Comparison of ENCODE assay signal across 9 cellular contexts in the genomic region with DNA sequence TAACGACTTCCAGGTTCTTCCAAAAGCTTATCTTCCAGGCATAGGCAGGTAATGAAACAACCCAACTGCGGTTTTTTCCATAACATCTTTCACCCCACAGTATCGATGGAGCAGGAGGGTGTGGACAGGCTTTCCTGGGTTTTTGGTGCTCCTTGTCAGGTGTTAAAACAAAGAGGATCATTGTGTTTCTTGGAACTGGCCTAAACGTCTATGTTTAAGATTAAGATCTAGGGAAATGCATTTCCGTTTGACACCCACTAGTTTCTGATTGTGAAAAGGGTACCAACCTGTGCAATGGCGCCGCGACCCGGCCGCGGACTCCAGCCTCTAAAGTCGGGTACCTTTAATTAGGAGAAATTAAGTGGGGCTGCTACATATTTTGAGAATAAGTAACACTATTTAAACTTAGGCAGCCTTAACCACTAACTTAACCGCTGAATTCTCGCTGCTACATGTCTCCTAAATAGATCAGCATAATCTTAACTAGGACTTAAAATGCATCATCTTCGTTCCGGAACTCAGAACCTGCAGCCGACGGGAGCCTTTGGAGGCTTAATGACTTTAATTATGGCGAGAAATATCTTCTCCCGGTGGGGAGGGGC. TPM values are rescaled to one million over a fixed set of nuclear protein-coding genes. Genes with fewer than 3 reads are reported as not detected.
DNase-seq lines count a peak whose midpoint lies in the region; ATAC-seq and TF ChIP-seq lines count a peak whose summit lies in the region.
"Had no signal": no experiment of that assay in that cellular context is flagged by ENCODE, and none has a peak within 500 bp of the region (broad histone marks: within the 10 kb centered on the region; RNA-seq: fewer than 3 reads in every experiment).

No MANE protein-coding gene starts in this region.

- H3K4me3 ChIP-seq in CD4-positive, alpha-beta memory T cell (ENCODE audit: low read length in 2 of 2): no peak overlapping the region
- H3K4me3 ChIP-seq in PC-3 (ENCODE audit: low read length) (peak overlapping the region; percentile 72), epithelial cell of proximal tubule (ENCODE audit: low read depth, low read length) (peak overlapping the region; percentile 43), ovary (peak overlapping the region; percentile 40)

- peak overlapping the region; percentile 97 for H3K4me2 ChIP-seq in PC-3 (ENCODE audit: low read length)

- CTCF ChIA-PET in CD4-positive, alpha-beta memory T cell (lab: Charles Lee; ENCODE audit: partially characterized antibody): interaction anchor here (1.9 kb wide), 1 partner anchor 10 kb away, joined by 11 read pairs; no protein-coding TSS in a partner anchor
- CTCF ChIA-PET in PC-3 (lab: Charles Lee): no interaction called here

- H3K27ac ChIP-seq in CD4-positive, alpha-beta memory T cell (ENCODE audit: low read depth, low read length): no peak overlapping the region
- H3K27ac ChIP-seq in PC-3 (ENCODE audit: low read length) (peak overlapping the region; percentile 86), ovary (peak overlapping the region; percentile 63 to 70)

- BruUV-seq in PC-3 (replicated peaks; lab: Mats Ljungman, UMichigan): no TSS peak

- in situ Hi-C loops in G401 (cut with HindIII; ENCODE audit: low sequenced_read_pairs): no loop called here

- DNase-seq in CD4-positive, alpha-beta memory T cell: no peak
- DNase-seq in PC-3 (peak; percentile 26), epithelial cell of proximal tubule (ENCODE audit: low read depth) (no peak), ovary (no peak), putamen (ENCODE audit: low spot score) (no peak), G401 (ENCODE audit: low spot score) (no peak)

- TF ChIP-seq CTCF in PC-3 (conservative IDR thresholded peaks at IDR 0.05; ENCODE audit: low read depth, low read length) (no peak), epithelial cell of proximal tubule (conservative IDR thresholded peaks at IDR 0.05; ENCODE audit: low read depth, low read length) (peak; percentile 34), ovary (IDR thresholded peaks at IDR 0.05) (no peak)

- H3K27ac Mint-ChIP-seq in CD4-positive, alpha-beta memory T cell: no peak overlapping the region

- H3K9me2 ChIP-seq in PC-3 (replicated peaks; ENCODE audit: low read length): no peaks in the 10 kb centered on the region

- WGBS in ovary, 3 donors: 18 to 22% (median 21%) methylated on average over 20 of the region's 20 CpGs

- POLR2A ChIA-PET in CD4-positive, alpha-beta memory T cell (lab: Charles Lee; ENCODE audit: partially characterized antibody): no interaction called here
- POLR2A ChIA-PET in PC-3 (lab: Charles Lee; ENCODE audit: unreplicated experiment): no interaction called here

- peaks cover 26 to 33% of the 10 kb centered on the region in 2 donors for H3K27me3 Mint-ChIP-seq in CD4-positive, alpha-beta memory T cell

- H3K4me3 Mint-ChIP-seq in CD4-positive, alpha-beta memory T cell: peak overlapping the region in 6 of 8 donors; percentile 21 to 77 (median 64)

- H3K9me3 Mint-ChIP-seq in CD4-positive, alpha-beta memory T cell: no peaks in the 10 kb centered on the region

- no peaks in the 10 kb centered on the region for H4K20me1 ChIP-seq in PC-3 (ENCODE audit: low read length)

- H3K36me3 ChIP-seq in CD4-positive, alpha-beta memory T cell (ENCODE audit: insufficient read depth, low read length): no peaks in the 10 kb centered on the region
- H3K36me3 ChIP-seq in PC-3 (ENCODE audit: low read depth, low read length): no peaks in the 10 kb centered on the region
- H3K36me3 ChIP-seq in ovary: no peaks in the 10 kb centered on the region

- TF ChIP-seq POLR2A in ovary (IDR thresholded peaks at IDR 0.05): no peak

- ATAC-seq in PC-3: peak; percentile 16
- no peak for ATAC-seq in HG03135 (IDR thresholded peaks at IDR 0.05; ENCODE audit: unreplicated experiment)
- no peak for ATAC-seq in GM18519 (IDR thresholded peaks at IDR 0.05; ENCODE audit: low FRiP score, unreplicated experiment)

- peaks cover 11% of the 10 kb centered on the region for H3K4me1 ChIP-seq in CD4-positive, alpha-beta memory T cell (ENCODE audit: insufficient read depth, low read length)
- H3K4me1 ChIP-seq in PC-3 (ENCODE audit: insufficient read depth, low read length) (peaks cover 30% of the 10 kb centered on the region), ovary (ENCODE audit: insufficient read depth) (peaks cover 14% of the 10 kb centered on the region)

- peak overlapping the region; percentile 65 for H3K9ac ChIP-seq in PC-3 (ENCODE audit: low read length)

- peak overlapping the region; percentile 82 for H2AFZ ChIP-seq in PC-3 (ENCODE audit: low read length)

- H3K27me3 ChIP-seq in CD4-positive, alpha-beta memory T cell (ENCODE audit: insufficient read depth, low read length): peaks cover 17% of the 10 kb centered on the region
- H3K27me3 ChIP-seq in PC-3 (ENCODE audit: low read length): no peaks in the 10 kb centered on the region
- H3K27me3 ChIP-seq in ovary: no peaks in the 10 kb centered on the region

- no peaks in the 10 kb centered on the region for H3K9me3 ChIP-seq in CD4-positive, alpha-beta memory T cell (ENCODE audit: control insufficient read depth in 1 of 2, low read length in 2 of 2)
- H3K9me3 ChIP-seq in PC-3 (ENCODE audit: low read length): no peaks in the 10 kb centered on the region
- no peaks in the 10 kb centered on the region for H3K9me3 ChIP-seq in ovary

- TF ChIP-seq EP300 in ovary (IDR thresholded peaks at IDR 0.05): no peak

- H3K4me1 Mint-ChIP-seq in CD4-positive, alpha-beta memory T cell: peaks cover 3 to 14% (median 6%) of the 10 kb centered on the region in 4 donors

- H3F3A ChIP-seq in PC-3 (ENCODE audit: low read length, unreplicated experiment): peaks cover 4% of the 10 kb centered on the region

- intact Hi-C loops in CD4-positive, alpha-beta memory T cell (cut with micrococcal nuclease): no loop called here
- intact Hi-C loops in PC-3 (cut with micrococcal nuclease) (no loop called here), ovary (cut with DNase I) (no loop called here)

- peaks cover 0 to 5% of the 10 kb centered on the region in 2 donors for H3K36me3 Mint-ChIP-seq in CD4-positive, alpha-beta memory T cell

- H3K79me2 ChIP-seq in PC-3 (ENCODE audit: low read length): 0 out of 2 replicates have a peak, but pooled peaks cover 6% of the 10 kb centered on the region

RNA-seq across cellular contexts. Expression of gene C22orf31, which starts 31.5 kb away (rescaled TPM):
- not detected for total RNA-seq in CD4-positive, alpha-beta memory T cell
- not detected for polyA plus RNA-seq in CD4-positive, alpha-beta memory T cell
- total RNA-seq in PC-3 (2014; rRNA removed): not detected in 2 replicates
- total RNA-seq in epithelial cell of proximal tubule: not detected in 2 replicates
- under 1 TPM in 5 of 7 donors, not detected in 2; 0.32 to 0.92 (median 0.35) TPM for total RNA-seq in ovary
- polyA plus RNA-seq in ovary: under 1 TPM; 0.20 to 0.73 TPM
- not detected in 2 replicates for total RNA-seq in G401 (2014; rRNA removed; shearing (Covaris generic))
- total RNA-seq: glomerular endothelial cell had no signal

RNA-seq across cellular contexts. Expression of gene KREMEN1, which starts 42.7 kb away (rescaled TPM):
- not detected for total RNA-seq in CD4-positive, alpha-beta memory T cell
- polyA plus RNA-seq in CD4-positive, alpha-beta memory T cell: not detected
- 2.7 and 4.1 TPM in 2 replicates for total RNA-seq in PC-3 (2014; rRNA removed)
- total RNA-seq in epithelial cell of proximal tubule: 4.8 and 10.8 TPM in 2 replicates
- total RNA-seq in ovary: 10 to 100 TPM; 20.5 to 49.5 (median 40.1) TPM
- 10 to 100 TPM; 15.4 to 32.6 TPM for polyA plus RNA-seq in ovary
- total RNA-seq in G401 (2014; rRNA removed; shearing (Covaris generic)): 9.3 and 9.7 TPM in 2 replicates

Comparison
In these comparisons a context has a peak if more than half of its experiments do, and no peak if none do; other contexts are left out.
1. H3K4me3 ChIP-seq: peak in PC-3 (single experiment), epithelial cell of proximal tubule (single experiment) and ovary (single experiment); none in CD4-positive, alpha-beta memory T cell (0 of 2).